In genomic region chr6:21438237-21438985, GRCh38 we compare ENCODE assay signal across 9 cellular contexts.
DNase-seq lines count a peak whose midpoint lies in the region; ATAC-seq and TF ChIP-seq lines count a peak whose summit lies in the region.
"Had no signal": no experiment of that assay in that cellular context is flagged by ENCODE, and none has a peak within 500 bp of the region (broad histone marks: within the 10 kb centered on the region; RNA-seq: fewer than 3 reads in every experiment).

No MANE protein-coding gene starts in this region.

- peak overlapping the region; percentile 86 for H3K27ac Mint-ChIP-seq in activated T-helper 1 cell treated with anti-CD3 and anti-CD28 coated beads, Interleukin-12 subunit alpha, Interleukin-12 subunit beta, Interleukin-2, Interleukin-4 antibody, amounts not matched to agents 30 ng/mL and 10 ng/mL and 1 ng/mL, durations not matched to agents 14 hours and 24 hours and 36 hours
- H3K27ac Mint-ChIP-seq: dendritic cell treated with granulocyte-macrophage colony-stimulating factor and Interleukin-4, amounts not matched to agents 40 ng/mL and 50 ng/mL, for 4 days had no signal

- H3K4me3 ChIP-seq in dorsolateral prefrontal cortex (no peak overlapping the region), right cardiac atrium (ENCODE audit: low read length) (no peak overlapping the region)

- H3K27ac ChIP-seq in dorsolateral prefrontal cortex: no peak overlapping the region
- no peak overlapping the region for H3K27ac ChIP-seq in right cardiac atrium (ENCODE audit: low read length)

- no peaks in the 10 kb centered on the region for H3K4me1 ChIP-seq in right cardiac atrium (ENCODE audit: control insufficient read depth, insufficient read depth, low read length)

- no peak for TF ChIP-seq CTCF in GM20000 (IDR thresholded peaks at IDR 0.05; ENCODE audit: extremely low read depth, missing control alignments)
- no peak for TF ChIP-seq CTCF in dorsolateral prefrontal cortex (IDR thresholded peaks at IDR 0.05 in 54 of 56, conservative IDR thresholded peaks at IDR 0.05 in 2 of 56; ENCODE audit: low read depth in 1 of 56, partially characterized antibody in 56 of 56)

- H3K27me3 ChIP-seq in dorsolateral prefrontal cortex: no peaks in the 10 kb centered on the region
- no peaks in the 10 kb centered on the region for H3K27me3 ChIP-seq in right cardiac atrium (ENCODE audit: control insufficient read depth, insufficient read depth)

- 87% methylated on average over 10 of the region's 10 CpGs for WGBS in right cardiac atrium

- H3K9me3 Mint-ChIP-seq in activated T-helper 1 cell treated with anti-CD3 and anti-CD28 coated beads, Interleukin-12 subunit alpha, Interleukin-12 subunit beta, Interleukin-2, Interleukin-4 antibody, amounts not matched to agents 30 ng/mL and 10 ng/mL and 1 ng/mL, durations not matched to agents 14 hours and 24 hours and 36 hours: no peaks in the 10 kb centered on the region
- H3K9me3 Mint-ChIP-seq: dendritic cell treated with granulocyte-macrophage colony-stimulating factor and Interleukin-4, amounts not matched to agents 40 ng/mL and 50 ng/mL, for 4 days had no signal

- H3K9me3 ChIP-seq in right cardiac atrium (ENCODE audit: control insufficient read depth, low read length): no peaks in the 10 kb centered on the region

- no peaks in the 10 kb centered on the region for H3K36me3 Mint-ChIP-seq in activated T-helper 1 cell treated with anti-CD3 and anti-CD28 coated beads, Interleukin-12 subunit alpha, Interleukin-12 subunit beta, Interleukin-2, Interleukin-4 antibody, amounts not matched to agents 30 ng/mL and 10 ng/mL and 1 ng/mL, durations not matched to agents 14 hours and 24 hours and 36 hours (ENCODE audit: low read depth)

- intact Hi-C loops in activated T-helper 1 cell treated with anti-CD3 and anti-CD28 coated beads, Interleukin-12 subunit alpha, Interleukin-12 subunit beta, Interleukin-2, Interleukin-4 antibody, amounts not matched to agents 30 ng/mL and 10 ng/mL and 1 ng/mL, durations not matched to agents 14 hours and 24 hours and 36 hours (cut with micrococcal nuclease): loop anchor here (1.0 to 10.0 kb wide), 15 partner anchors 36 to 1226 kb away; partner anchors contain the start of genes E2F3 and MBOAT1
- intact Hi-C loops in dorsolateral prefrontal cortex (cut with DNase I): no loop called here
- intact Hi-C loops in right cardiac atrium (cut with DNase I): no loop called here

- peak; percentile 97 for ATAC-seq in HG03521 (IDR thresholded peaks at IDR 0.05; ENCODE audit: unreplicated experiment)
- ATAC-seq in right cardiac atrium: no peak

- DNase-seq in ELR (ENCODE audit: low read depth) (peak; percentile 32), GM20000 (ENCODE audit: low spot score) (peak; percentile 85), erythroblast (lab: John Stamatoyannopoulos, UW) (no peak), cerebellar nuclear complex (lab: John Stamatoyannopoulos, UW) (no peak), dorsolateral prefrontal cortex (no peak), right cardiac atrium (no peak)
- DNase-seq in activated T-helper 1 cell treated with anti-CD3 and anti-CD28 coated beads, Interleukin-12 subunit alpha, Interleukin-12 subunit beta, Interleukin-2, Interleukin-4 antibody, amounts not matched to agents 30 ng/mL and 10 ng/mL and 1 ng/mL, durations not matched to agents 14 hours and 24 hours and 36 hours (ENCODE audit: low spot score): peak; percentile 40

- peaks cover 11% of the 10 kb centered on the region for H3K27me3 Mint-ChIP-seq in activated T-helper 1 cell treated with anti-CD3 and anti-CD28 coated beads, Interleukin-12 subunit alpha, Interleukin-12 subunit beta, Interleukin-2, Interleukin-4 antibody, amounts not matched to agents 30 ng/mL and 10 ng/mL and 1 ng/mL, durations not matched to agents 14 hours and 24 hours and 36 hours (ENCODE audit: insufficient read depth)
- H3K27me3 Mint-ChIP-seq: dendritic cell treated with granulocyte-macrophage colony-stimulating factor and Interleukin-4, amounts not matched to agents 40 ng/mL and 50 ng/mL, for 4 days had no signal

- H3K4me3 Mint-ChIP-seq in activated T-helper 1 cell treated with anti-CD3 and anti-CD28 coated beads, Interleukin-12 subunit alpha, Interleukin-12 subunit beta, Interleukin-2, Interleukin-4 antibody, amounts not matched to agents 30 ng/mL and 10 ng/mL and 1 ng/mL, durations not matched to agents 14 hours and 24 hours and 36 hours: peak overlapping the region; percentile 72
- H3K4me3 Mint-ChIP-seq: dendritic cell treated with granulocyte-macrophage colony-stimulating factor and Interleukin-4, amounts not matched to agents 40 ng/mL and 50 ng/mL, for 4 days had no signal

- TF ChIP-seq POLR2A in erythroblast (IDR thresholded peaks at IDR 0.05; ENCODE audit: low read length): no peak

- H3K4me1 Mint-ChIP-seq in activated T-helper 1 cell treated with anti-CD3 and anti-CD28 coated beads, Interleukin-12 subunit alpha, Interleukin-12 subunit beta, Interleukin-2, Interleukin-4 antibody, amounts not matched to agents 30 ng/mL and 10 ng/mL and 1 ng/mL, durations not matched to agents 14 hours and 24 hours and 36 hours (ENCODE audit: low read depth): peaks cover 20% of the 10 kb centered on the region

Comparison
In these comparisons a context has a peak if more than half of its experiments do, and no peak if none do; other contexts are left out.
1. DNase-seq: peak in ELR (single experiment), GM20000 (single experiment) and activated T-helper 1 cell treated with anti-CD3 and anti-CD28 coated beads, Interleukin-12 subunit alpha, Interleukin-12 subunit beta, Interleukin-2, Interleukin-4 antibody, amounts not matched to agents 30 ng/mL and 10 ng/mL and 1 ng/mL, durations not matched to agents 14 hours and 24 hours and 36 hours (single experiment); none in erythroblast (0 of 2), cerebellar nuclear complex (0 of 2), dorsolateral prefrontal cortex (0 of 10) and right cardiac atrium (0 of 3).